8 cellular contexts compared by ENCODE assay signal in the genomic region with DNA sequence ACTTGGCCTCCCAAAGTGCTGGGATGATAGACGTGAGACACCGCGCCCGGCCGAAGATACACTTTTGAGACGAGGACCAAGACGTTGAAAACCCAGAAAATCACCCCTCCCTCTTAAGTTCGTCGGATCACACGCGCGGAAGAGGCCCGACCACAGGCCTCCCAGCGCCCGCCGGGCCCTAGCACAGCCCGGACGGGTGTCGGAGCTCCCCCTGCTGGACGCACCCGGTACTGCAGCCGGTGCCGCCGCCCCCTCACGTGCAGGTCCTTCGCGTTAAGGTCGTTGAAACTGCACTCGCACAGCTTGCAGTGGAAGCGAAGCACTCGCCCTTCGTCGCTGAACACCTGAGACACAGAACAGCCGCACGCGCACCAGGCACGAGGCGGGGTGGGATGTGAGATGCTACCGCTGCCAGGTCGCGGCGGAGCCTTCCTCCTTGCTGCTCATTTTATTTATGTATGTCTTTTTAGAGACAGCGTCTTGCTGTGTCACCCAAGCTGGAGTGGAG. TPM values are rescaled to one million over a fixed set of nuclear protein-coding genes. Genes with fewer than 3 reads are reported as not detected.
DNase-seq lines count a peak whose midpoint lies in the region; TF ChIP-seq lines count a peak whose summit lies in the region.

No MANE protein-coding gene starts in this region.

- H3K9me3 ChIP-seq in colonic mucosa: no peaks in the 10 kb centered on the region

- H3K27me3 ChIP-seq in colonic mucosa: no peaks in the 10 kb centered on the region

- H3K4me3 ChIP-seq in GM12864 (ENCODE audit: low read depth, low read length) (no peak overlapping the region), colonic mucosa (no peak overlapping the region)

- no peaks in the 10 kb centered on the region for H3K36me3 ChIP-seq in colonic mucosa

- H3K27ac ChIP-seq in colonic mucosa: no peak overlapping the region

- no peak for DNase-seq in GM12864 (ENCODE audit: low read depth)
- DNase-seq in NCI-H1694 treated with DMSO at 0.1 percent for 48 hours (lab: John Stamatoyannopoulos, UW): peak; percentile 4
- DNase-seq in activated CD4-positive, alpha-beta T cell treated with anti-CD3 and anti-CD28 coated beads, Interleukin-2, amount 50 U/mL, for 1 hour: peak; percentile 90
- peak; percentile 72 for DNase-seq in colonic mucosa
- DNase-seq in lung microvascular endothelial cell (ENCODE audit: low read depth in 2 of 2): peak; percentile 58 to 79
- peak; percentile 76 to 90 for DNase-seq in stimulated activated CD8-positive, alpha-beta memory T cell treated with anti-CD3 and anti-CD28 coated beads, Interleukin-4, amount 100 ng/mL, for 1 hour (ENCODE audit: low read depth in 2 of 2, low spot score in 1 of 2)
- no peak for DNase-seq in NCI-H2227 (lab: John Stamatoyannopoulos, UW; ENCODE audit: unreplicated experiment)
- no peak for DNase-seq in H4 (ENCODE audit: low spot score)

- peak; percentile 98 for TF ChIP-seq CTCF in GM12864 (IDR thresholded peaks at IDR 0.05; ENCODE audit: low read depth, low read length, missing control alignments)
- peak; percentile 99 for TF ChIP-seq CTCF in colonic mucosa (IDR thresholded peaks at IDR 0.05)

- intact Hi-C loops in colonic mucosa (cut with DNase I): loop anchor here (1.0 kb wide), 1 partner anchor 156 kb away; no protein-coding TSS in a partner anchor

- no peaks in the 10 kb centered on the region for H3K4me1 ChIP-seq in colonic mucosa

- no peak overlapping the region for H3K9ac ChIP-seq in colonic mucosa (ENCODE audit: low read depth in 2 of 2, low read length in 2 of 2)

RNA-seq across cellular contexts. Expression of gene MATK, which starts 35.7 kb away (rescaled TPM):
- total RNA-seq in colonic mucosa (1 to 10 TPM in 1 of 2 donors, under 1 TPM in 1; 0.66 to 1.2 TPM), lung microvascular endothelial cell (0.20 and 0.22 TPM in 2 replicates)
- total RNA-seq in H4 (2014; rRNA removed; shearing (Covaris generic)): 0.04 TPM in 1 of 2 replicates, not detected in the other

RNA-seq across cellular contexts. Expression of gene ZFR2, which starts 46.9 kb away (rescaled TPM):
- total RNA-seq in colonic mucosa: not detected
- total RNA-seq in lung microvascular endothelial cell: not detected in 2 replicates
- not detected in 2 replicates for total RNA-seq in H4 (2014; rRNA removed; shearing (Covaris generic))

RNA-seq across cellular contexts. Expression of gene RAX2, which starts 49.9 kb away (rescaled TPM):
- total RNA-seq in colonic mucosa (not detected), lung microvascular endothelial cell (not detected in 2 replicates)
- not detected in 2 replicates for total RNA-seq in H4 (2014; rRNA removed; shearing (Covaris generic))

RNA-seq across cellular contexts. Expression of gene ATCAY, which starts 58.6 kb away (rescaled TPM):
- total RNA-seq in colonic mucosa (1 to 10 TPM in 1 of 2 donors, under 1 TPM in 1; 0.12 to 1.0 TPM), lung microvascular endothelial cell (not detected in 2 replicates)
- total RNA-seq in H4 (2014; rRNA removed; shearing (Covaris generic)): not detected in 2 replicates

RNA-seq across cellular contexts. Expression of gene MRPL54, which starts 59.4 kb away (rescaled TPM):
- total RNA-seq in colonic mucosa (10 to 100 TPM; 73.7 to 86.9 TPM), lung microvascular endothelial cell (61.1 and 61.2 TPM in 2 replicates)
- total RNA-seq in H4 (2014; rRNA removed; shearing (Covaris generic)): 74.4 and 75.7 TPM in 2 replicates

Comparison
In these comparisons a context has a peak if more than half of its experiments do, and no peak if none do; other contexts are left out.
1. DNase-seq: peak in NCI-H1694 treated with DMSO at 0.1 percent for 48 hours (single experiment), activated CD4-positive, alpha-beta T cell treated with anti-CD3 and anti-CD28 coated beads, Interleukin-2, amount 50 U/mL, for 1 hour (single experiment), colonic mucosa (single experiment), lung microvascular endothelial cell (2 of 2) and stimulated activated CD8-positive, alpha-beta memory T cell treated with anti-CD3 and anti-CD28 coated beads, Interleukin-4, amount 100 ng/mL, for 1 hour (2 of 2); none in GM12864 (single experiment), NCI-H2227 (single experiment) and H4 (single experiment).